In the genomic region with DNA sequence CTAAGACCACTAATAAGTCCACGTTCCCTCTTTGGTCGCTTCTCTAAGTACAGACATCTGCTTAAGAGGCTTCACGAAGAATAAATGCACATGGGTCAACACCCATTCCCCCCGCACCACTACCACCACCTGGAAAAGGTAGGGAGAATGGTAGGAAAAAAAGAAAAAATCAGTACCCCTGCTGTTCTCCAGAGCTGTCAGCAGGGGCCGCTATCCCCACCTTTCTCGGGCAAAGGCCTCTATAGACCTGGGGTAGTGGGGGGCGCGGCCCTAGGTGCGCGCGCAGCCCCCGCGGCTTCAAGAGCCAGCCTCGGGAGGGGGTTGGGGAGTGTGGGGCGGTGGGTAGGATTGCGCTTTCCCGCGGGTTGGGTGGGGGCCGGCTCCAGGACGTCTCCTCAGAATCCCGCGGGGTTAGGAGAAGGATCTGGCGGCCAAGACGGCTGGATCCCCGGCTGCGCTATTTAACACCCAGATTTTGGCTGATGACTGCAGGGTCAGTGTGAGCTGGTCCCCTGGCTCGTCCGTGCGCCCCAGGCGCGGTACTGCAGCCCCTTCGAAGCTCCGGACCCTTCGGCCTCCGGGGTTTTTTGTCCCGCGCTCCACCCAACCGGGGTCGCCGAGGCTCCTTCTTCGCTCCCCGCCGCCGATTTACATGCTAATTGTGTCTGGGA, we compare ENCODE assay signal across 8 cellular contexts. TPM values are rescaled to one million over a fixed set of nuclear protein-coding genes. Genes with fewer than 3 reads are reported as not detected.
DNase-seq lines count a peak whose midpoint lies in the region; ATAC-seq and TF ChIP-seq lines count a peak whose summit lies in the region.

No MANE protein-coding gene starts in this region.

- H3K27ac ChIP-seq in VCaP (peak overlapping the region; percentile 96), mesodermal cell (ENCODE audit: low read depth, low read length, severe bottlenecking) (peak overlapping the region; percentile 67), temporal lobe (ENCODE audit: low read depth, low read length) (peak overlapping the region; percentile 68)

- ATAC-seq in GM21381 (IDR thresholded peaks at IDR 0.05; ENCODE audit: unreplicated experiment), result peak; percentile 42

- peaks cover 14% of the 10 kb centered on the region for H3K4me1 ChIP-seq in mesodermal cell (ENCODE audit: control insufficient read depth, insufficient read depth, low read length, poor library complexity, severe bottlenecking)

- peak; percentile 4 for DNase-seq in GDM1 (lab: John Stamatoyannopoulos, UW)
- peak; percentile 63 for DNase-seq in HT-29 (ENCODE audit: low spot score)
- peak; percentile 71 to 74 for DNase-seq in erythroblast (lab: John Stamatoyannopoulos, UW)
- no peak for DNase-seq in activated gamma-delta T cell treated with Interleukin-2 at 50 U/mL for 16 hours

- TF ChIP-seq CTCF in VCaP (conservative IDR thresholded peaks at IDR 0.05), result peak; percentile 89

- H3K4me3 ChIP-seq in mesodermal cell (ENCODE audit: extremely low read depth, insufficient read depth, low read length, poor library complexity, severe bottlenecking), result peak overlapping the region; percentile 95

- no peaks in the 10 kb centered on the region for H3K36me3 ChIP-seq in mesodermal cell (ENCODE audit: control insufficient read depth, insufficient read depth, low read length)

- no peaks in the 10 kb centered on the region for H3K9me3 ChIP-seq in mesodermal cell (ENCODE audit: control insufficient read depth, low read length)

- WGBS in mesodermal cell (ENCODE audit: insufficient coverage in 2 of 2), 2 experiments, result 1 to 5% methylated on average over 21 to 30 of the region's 44 CpGs

- no peak for TF ChIP-seq POLR2A in erythroblast (IDR thresholded peaks at IDR 0.05; ENCODE audit: low read length)

RNA-seq across cellular contexts. Expression of gene SEMA6A, which starts 1.6 kb away (rescaled TPM):
- total RNA-seq in HT-29 (2014; rRNA removed; shearing (Covaris generic)), result 0.31 and 0.99 TPM in 2 replicates
- polyA plus RNA-seq in mesodermal cell (2013, experiment 1 of 2), result 42.2 TPM
- 44.7 TPM for polyA plus RNA-seq in mesodermal cell (2013, experiment 2 of 2)
- total RNA-seq in temporal lobe, result 37.1 TPM

Comparison
In these comparisons a context has a peak if more than half of its experiments do, and no peak if none do; other contexts are left out.
1. RNA of gene SEMA6A, which starts 1.6 kb away (total RNA-seq): 37.1 TPM in temporal lobe (single experiment); 0.31 to 0.99 TPM in HT-29; every median in the first group is over 10 times any median in the second.
2. Peak in every context shown above with its lines, with median percentiles within 50 percentile points of each other: H3K27ac ChIP-seq.